1 cellular context compared by ENCODE assay signal in the genomic region with DNA sequence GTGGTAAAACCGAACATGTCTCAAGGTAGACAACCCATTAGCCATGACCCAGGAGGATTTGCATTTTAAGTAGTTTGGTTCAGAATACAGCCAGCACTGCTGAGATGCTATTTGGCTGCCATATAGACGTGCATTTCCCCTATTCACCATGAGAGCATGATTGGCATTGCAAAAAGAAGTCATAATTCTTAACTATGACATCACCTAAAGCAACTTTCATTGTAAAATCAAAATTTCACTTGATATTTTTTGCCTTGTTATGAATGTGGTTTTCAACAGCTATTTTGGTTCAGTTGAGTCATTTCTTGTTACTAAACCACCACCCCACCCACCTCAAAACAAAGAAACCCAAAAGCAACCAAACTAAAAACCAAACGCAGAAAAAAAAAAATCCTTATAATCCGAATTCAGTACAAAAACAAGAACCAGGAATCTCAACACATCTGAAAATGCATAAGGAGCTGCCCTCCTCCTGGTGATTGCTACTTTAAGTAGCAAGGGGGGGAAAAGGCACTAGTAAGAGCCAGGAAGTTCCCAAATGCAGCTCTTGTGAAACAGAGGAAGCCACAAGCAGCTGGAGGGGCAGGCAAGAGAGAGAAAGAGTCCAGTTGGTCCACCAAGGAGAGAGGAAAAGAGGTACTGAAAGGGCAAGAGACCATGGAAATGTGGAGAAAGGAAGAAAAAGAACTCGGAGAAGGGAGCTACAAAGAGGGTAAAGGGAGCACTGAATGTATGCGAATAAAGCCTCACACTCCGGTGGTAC.
TF ChIP-seq lines count a peak whose summit lies in the region.

No MANE protein-coding gene starts in this region.

TF ChIP-seq in GM23338, 12 proteins besides CTCF, POLR2A, EP300 and RAD21 (continued from another document):
- TF ChIP-seq, protein P1, sequence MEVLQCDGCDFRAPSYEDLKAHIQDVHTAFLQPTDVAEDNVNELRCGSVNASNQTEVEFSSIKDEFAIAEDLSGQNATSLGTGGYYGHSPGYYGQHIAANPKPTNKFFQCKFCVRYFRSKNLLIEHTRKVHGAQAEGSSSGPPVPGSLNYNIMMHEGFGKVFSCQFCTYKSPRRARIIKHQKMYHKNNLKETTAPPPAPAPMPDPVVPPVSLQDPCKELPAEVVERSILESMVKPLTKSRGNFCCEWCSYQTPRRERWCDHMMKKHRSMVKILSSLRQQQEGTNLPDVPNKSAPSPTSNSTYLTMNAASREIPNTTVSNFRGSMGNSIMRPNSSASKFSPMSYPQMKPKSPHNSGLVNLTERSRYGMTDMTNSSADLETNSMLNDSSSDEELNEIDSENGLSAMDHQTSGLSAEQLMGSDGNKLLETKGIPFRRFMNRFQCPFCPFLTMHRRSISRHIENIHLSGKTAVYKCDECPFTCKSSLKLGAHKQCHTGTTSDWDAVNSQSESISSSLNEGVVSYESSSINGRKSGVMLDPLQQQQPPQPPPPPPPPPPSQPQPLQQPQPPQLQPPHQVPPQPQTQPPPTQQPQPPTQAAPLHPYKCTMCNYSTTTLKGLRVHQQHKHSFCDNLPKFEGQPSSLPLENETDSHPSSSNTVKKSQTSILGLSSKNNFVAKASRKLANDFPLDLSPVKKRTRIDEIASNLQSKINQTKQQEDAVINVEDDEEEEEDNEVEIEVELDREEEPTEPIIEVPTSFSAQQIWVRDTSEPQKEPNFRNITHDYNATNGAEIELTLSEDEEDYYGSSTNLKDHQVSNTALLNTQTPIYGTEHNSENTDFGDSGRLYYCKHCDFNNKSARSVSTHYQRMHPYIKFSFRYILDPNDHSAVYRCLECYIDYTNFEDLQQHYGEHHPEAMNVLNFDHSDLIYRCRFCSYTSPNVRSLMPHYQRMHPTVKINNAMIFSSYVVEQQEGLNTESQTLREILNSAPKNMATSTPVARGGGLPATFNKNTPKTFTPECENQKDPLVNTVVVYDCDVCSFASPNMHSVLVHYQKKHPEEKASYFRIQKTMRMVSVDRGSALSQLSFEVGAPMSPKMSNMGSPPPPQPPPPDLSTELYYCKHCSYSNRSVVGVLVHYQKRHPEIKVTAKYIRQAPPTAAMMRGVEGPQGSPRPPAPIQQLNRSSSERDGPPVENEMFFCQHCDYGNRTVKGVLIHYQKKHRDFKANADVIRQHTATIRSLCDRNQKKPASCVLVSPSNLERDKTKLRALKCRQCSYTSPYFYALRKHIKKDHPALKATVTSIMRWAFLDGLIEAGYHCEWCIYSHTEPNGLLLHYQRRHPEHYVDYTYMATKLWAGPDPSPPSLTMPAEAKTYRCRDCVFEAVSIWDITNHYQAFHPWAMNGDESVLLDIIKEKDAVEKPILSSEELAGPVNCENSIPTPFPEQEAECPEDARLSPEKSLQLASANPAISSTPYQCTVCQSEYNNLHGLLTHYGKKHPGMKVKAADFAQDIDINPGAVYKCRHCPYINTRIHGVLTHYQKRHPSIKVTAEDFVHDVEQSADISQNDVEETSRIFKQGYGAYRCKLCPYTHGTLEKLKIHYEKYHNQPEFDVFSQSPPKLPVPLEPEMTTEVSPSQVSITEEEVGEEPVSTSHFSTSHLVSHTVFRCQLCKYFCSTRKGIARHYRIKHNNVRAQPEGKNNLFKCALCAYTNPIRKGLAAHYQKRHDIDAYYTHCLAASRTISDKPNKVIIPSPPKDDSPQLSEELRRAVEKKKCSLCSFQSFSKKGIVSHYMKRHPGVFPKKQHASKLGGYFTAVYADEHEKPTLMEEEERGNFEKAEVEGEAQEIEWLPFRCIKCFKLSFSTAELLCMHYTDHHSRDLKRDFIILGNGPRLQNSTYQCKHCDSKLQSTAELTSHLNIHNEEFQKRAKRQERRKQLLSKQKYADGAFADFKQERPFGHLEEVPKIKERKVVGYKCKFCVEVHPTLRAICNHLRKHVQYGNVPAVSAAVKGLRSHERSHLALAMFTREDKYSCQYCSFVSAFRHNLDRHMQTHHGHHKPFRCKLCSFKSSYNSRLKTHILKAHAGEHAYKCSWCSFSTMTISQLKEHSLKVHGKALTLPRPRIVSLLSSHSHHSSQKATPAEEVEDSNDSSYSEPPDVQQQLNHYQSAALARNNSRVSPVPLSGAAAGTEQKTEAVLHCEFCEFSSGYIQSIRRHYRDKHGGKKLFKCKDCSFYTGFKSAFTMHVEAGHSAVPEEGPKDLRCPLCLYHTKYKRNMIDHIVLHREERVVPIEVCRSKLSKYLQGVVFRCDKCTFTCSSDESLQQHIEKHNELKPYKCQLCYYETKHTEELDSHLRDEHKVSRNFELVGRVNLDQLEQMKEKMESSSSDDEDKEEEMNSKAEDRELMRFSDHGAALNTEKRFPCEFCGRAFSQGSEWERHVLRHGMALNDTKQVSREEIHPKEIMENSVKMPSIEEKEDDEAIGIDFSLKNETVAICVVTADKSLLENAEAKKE (CRISPR knock-in tag; IDR thresholded peaks at IDR 0.05) = no peak
- TF ChIP-seq ZNF114 (CRISPR knock-in tag; IDR thresholded peaks at IDR 0.05) (no peak), POLR2AphosphoS5 (IDR thresholded peaks at IDR 0.05; ENCODE audit: low read depth) (no peak), ZNF331 (CRISPR knock-in tag; IDR thresholded peaks at IDR 0.05; ENCODE audit: low read depth) (no peak), CREB1 (CRISPR knock-in tag; IDR thresholded peaks at IDR 0.05; ENCODE audit: low read depth) (no peak), EZH2 (IDR thresholded peaks at IDR 0.05; ENCODE audit: low read depth, unreplicated experiment) (no peak), NANOG (IDR thresholded peaks at IDR 0.05; ENCODE audit: borderline replicate concordance) (no peak), STAT1 (IDR thresholded peaks at IDR 0.05; ENCODE audit: unreplicated experiment) (no peak)
- TF ChIP-seq, protein P2, sequence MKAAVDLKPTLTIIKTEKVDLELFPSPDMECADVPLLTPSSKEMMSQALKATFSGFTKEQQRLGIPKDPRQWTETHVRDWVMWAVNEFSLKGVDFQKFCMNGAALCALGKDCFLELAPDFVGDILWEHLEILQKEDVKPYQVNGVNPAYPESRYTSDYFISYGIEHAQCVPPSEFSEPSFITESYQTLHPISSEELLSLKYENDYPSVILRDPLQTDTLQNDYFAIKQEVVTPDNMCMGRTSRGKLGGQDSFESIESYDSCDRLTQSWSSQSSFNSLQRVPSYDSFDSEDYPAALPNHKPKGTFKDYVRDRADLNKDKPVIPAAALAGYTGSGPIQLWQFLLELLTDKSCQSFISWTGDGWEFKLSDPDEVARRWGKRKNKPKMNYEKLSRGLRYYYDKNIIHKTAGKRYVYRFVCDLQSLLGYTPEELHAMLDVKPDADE (IDR thresholded peaks at IDR 0.05) = no peak
- TF ChIP-seq, protein P3, sequence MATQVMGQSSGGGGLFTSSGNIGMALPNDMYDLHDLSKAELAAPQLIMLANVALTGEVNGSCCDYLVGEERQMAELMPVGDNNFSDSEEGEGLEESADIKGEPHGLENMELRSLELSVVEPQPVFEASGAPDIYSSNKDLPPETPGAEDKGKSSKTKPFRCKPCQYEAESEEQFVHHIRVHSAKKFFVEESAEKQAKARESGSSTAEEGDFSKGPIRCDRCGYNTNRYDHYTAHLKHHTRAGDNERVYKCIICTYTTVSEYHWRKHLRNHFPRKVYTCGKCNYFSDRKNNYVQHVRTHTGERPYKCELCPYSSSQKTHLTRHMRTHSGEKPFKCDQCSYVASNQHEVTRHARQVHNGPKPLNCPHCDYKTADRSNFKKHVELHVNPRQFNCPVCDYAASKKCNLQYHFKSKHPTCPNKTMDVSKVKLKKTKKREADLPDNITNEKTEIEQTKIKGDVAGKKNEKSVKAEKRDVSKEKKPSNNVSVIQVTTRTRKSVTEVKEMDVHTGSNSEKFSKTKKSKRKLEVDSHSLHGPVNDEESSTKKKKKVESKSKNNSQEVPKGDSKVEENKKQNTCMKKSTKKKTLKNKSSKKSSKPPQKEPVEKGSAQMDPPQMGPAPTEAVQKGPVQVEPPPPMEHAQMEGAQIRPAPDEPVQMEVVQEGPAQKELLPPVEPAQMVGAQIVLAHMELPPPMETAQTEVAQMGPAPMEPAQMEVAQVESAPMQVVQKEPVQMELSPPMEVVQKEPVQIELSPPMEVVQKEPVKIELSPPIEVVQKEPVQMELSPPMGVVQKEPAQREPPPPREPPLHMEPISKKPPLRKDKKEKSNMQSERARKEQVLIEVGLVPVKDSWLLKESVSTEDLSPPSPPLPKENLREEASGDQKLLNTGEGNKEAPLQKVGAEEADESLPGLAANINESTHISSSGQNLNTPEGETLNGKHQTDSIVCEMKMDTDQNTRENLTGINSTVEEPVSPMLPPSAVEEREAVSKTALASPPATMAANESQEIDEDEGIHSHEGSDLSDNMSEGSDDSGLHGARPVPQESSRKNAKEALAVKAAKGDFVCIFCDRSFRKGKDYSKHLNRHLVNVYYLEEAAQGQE (IDR thresholded peaks at IDR 0.05; ENCODE audit: unreplicated experiment) = no peak
